In genomic region chr11:63565728-63566127, GRCh38 we compare ENCODE assay signal across 26 cellular contexts. TPM values are rescaled to one million over a fixed set of nuclear protein-coding genes. Genes with fewer than 3 reads are reported as not detected.
DNase-seq lines count a peak whose midpoint lies in the region; ATAC-seq and TF ChIP-seq lines count a peak whose summit lies in the region.
"Had no signal": no experiment of that assay in that cellular context is flagged by ENCODE, and none has a peak within 500 bp of the region (broad histone marks: within the 10 kb centered on the region; RNA-seq: fewer than 3 reads in every experiment).

No MANE protein-coding gene starts in this region.

- H3K9ac ChIP-seq in BLaER1 treated with 17β-estradiol and CSF1 and Interleukin-3, amounts not matched to agents 10 nM and 100 nM, result no peak overlapping the region
- H3K9ac ChIP-seq: neural progenitor cell had no signal

- H3K4me1 ChIP-seq in BLaER1 treated with 17β-estradiol and CSF1 and Interleukin-3, amounts not matched to agents 10 nM and 100 nM, result peaks cover 30 to 42% (median 35%) of the 10 kb centered on the region in 10 experiments
- peaks cover 0 to 5% of the 10 kb centered on the region in 2 donors for H3K4me1 ChIP-seq in lung (ENCODE audit: control insufficient read depth in 2 of 2, insufficient read depth in 2 of 2, low read length in 2 of 2)
- H3K4me1 ChIP-seq: neural progenitor cell had no signal

- TF ChIP-seq CTCF in epithelial cell of esophagus (IDR thresholded peaks at IDR 0.05; ENCODE audit: insufficient read depth, low read depth, low read length, missing control alignments), result no peak
- no peak for TF ChIP-seq CTCF in lung (IDR thresholded peaks at IDR 0.05; ENCODE audit: control extremely low read depth, extremely low read depth)

- no peaks in the 10 kb centered on the region for H3K27me3 ChIP-seq in BLaER1 treated with 17β-estradiol and CSF1 and Interleukin-3, amounts not matched to agents 10 nM and 100 nM
- H3K27me3 ChIP-seq in lung (ENCODE audit: control insufficient read depth, insufficient read depth), result no peaks in the 10 kb centered on the region
- H3K27me3 ChIP-seq: neural progenitor cell, SJSA1 had no signal

- no peak for ATAC-seq in lung (ENCODE audit: insufficient read depth, low FRiP score)
- ATAC-seq in GM19328 (IDR thresholded peaks at IDR 0.05; ENCODE audit: unreplicated experiment), result no peak
- ATAC-seq in HG02981 (IDR thresholded peaks at IDR 0.05; ENCODE audit: unreplicated experiment), result no peak
- ATAC-seq: psoas muscle, WTC11 had no signal

- no peaks in the 10 kb centered on the region for H3K9me3 ChIP-seq in BLaER1 treated with 17β-estradiol and CSF1 and Interleukin-3, amounts not matched to agents 10 nM and 100 nM (replicated peaks in 1 of 11)
- no peaks in the 10 kb centered on the region for H3K9me3 ChIP-seq in lung (ENCODE audit: control insufficient read depth in 2 of 2, insufficient read depth in 1 of 2, low read length in 1 of 2)
- H3K9me3 ChIP-seq: psoas muscle, SJSA1 had no signal

- H3K36me3 ChIP-seq in BLaER1 treated with 17β-estradiol and CSF1 and Interleukin-3, amounts not matched to agents 10 nM and 100 nM, result no peaks in the 10 kb centered on the region
- no peaks in the 10 kb centered on the region for H3K36me3 ChIP-seq in lung (ENCODE audit: control insufficient read depth in 2 of 2, insufficient read depth in 2 of 2, low read length in 2 of 2)
- H3K36me3 ChIP-seq: neural progenitor cell, SJSA1 had no signal

- DNase-seq in NCI-H2171 (lab: John Stamatoyannopoulos, UW), result peak; percentile 83
- DNase-seq in epithelial cell of esophagus (ENCODE audit: low read depth), result peak; percentile 89
- DNase-seq in lung (ENCODE audit: low spot score), result peak; percentile 16
- DNase-seq in AG20443 (ENCODE audit: low spot score), result no peak
- DNase-seq in NCI-H146 treated with DMSO at 0.1 percent for 48 hours (lab: John Stamatoyannopoulos, UW; ENCODE audit: unreplicated experiment), result no peak
- DNase-seq: activated naive CD4-positive, alpha-beta T cell treated with anti-CD3 and anti-CD28 coated beads, Interleukin-2, amount 10 ng/mL, durations not matched to agents 7 days and 5 days; activated T-cell treated with anti-CD3 and anti-CD28 coated beads, Interleukin-2, amount 50 U/mL, for 4 hours; hippocampal formation; midbrain; NCI-H1092 treated with DMSO at 0.1 percent for 48 hours; NCI-H69; psoas muscle; stimulated activated CD4-positive, alpha-beta T cell treated with anti-CD3 and anti-CD28 coated beads, Interleukin-4, amount 100 ng/mL, for 1 hour had no signal

- peak overlapping the region in 4 of 11 experiments; percentile 57 to 65 (median 59); a peak in 4 of 22 replicates for H3K4me2 ChIP-seq in BLaER1 treated with 17β-estradiol and CSF1 and Interleukin-3, amounts not matched to agents 10 nM and 100 nM
- H3K4me2 ChIP-seq: neural progenitor cell had no signal

- no peaks in the 10 kb centered on the region for H4K20me1 ChIP-seq in BLaER1 treated with 17β-estradiol and CSF1 and Interleukin-3, amounts not matched to agents 10 nM and 100 nM

- no peak overlapping the region for H3K4me3 ChIP-seq in BLaER1 treated with 17β-estradiol and CSF1 and Interleukin-3, amounts not matched to agents 10 nM and 100 nM
- H3K4me3 ChIP-seq in epithelial cell of esophagus (ENCODE audit: low read length) (no peak overlapping the region), lung (no peak overlapping the region)
- H3K4me3 ChIP-seq: neural progenitor cell, psoas muscle, SJSA1 had no signal

- 94 to 96% methylated on average over 4 of the region's 4 CpGs for WGBS in lung, 2 donors

- peak overlapping the region in 7 of 11 experiments; percentile 27 to 78 (median 66); a peak in 6 of 22 replicates for H3K27ac ChIP-seq in BLaER1 treated with 17β-estradiol and CSF1 and Interleukin-3, amounts not matched to agents 10 nM and 100 nM
- H3K27ac ChIP-seq in lung (ENCODE audit: low read depth in 1 of 2, low read length in 1 of 2), result peak overlapping the region in 1 of 2 donors; percentile 46
- H3K27ac ChIP-seq: neural progenitor cell, psoas muscle had no signal

RNA-seq across cellular contexts. Expression of gene PLAAT2, which starts 2.5 kb away (rescaled TPM):
- 1 to 10 TPM; 2.2 to 8.3 TPM for total RNA-seq in lung
- 10 to 100 TPM; 21.3 to 29.8 TPM for polyA plus RNA-seq in lung
- total RNA-seq: activated T-cell treated with anti-CD3 and anti-CD28 coated beads, Interleukin-2, amount 50 U/mL, for 4 hours; chondrocyte; Daoy; kidney epithelial cell; OCI-LY7; psoas muscle had no signal
- polyA plus RNA-seq: AG04450 had no signal

RNA-seq across cellular contexts. Expression of gene PLAAT4, which starts 29.1 kb away (rescaled TPM):
- 100 to 1,000 TPM in 1 of 2 donors, 10 to 100 TPM in 1; 49.7 to 133 TPM for total RNA-seq in lung
- 100 to 1,000 TPM; 163 to 336 TPM for polyA plus RNA-seq in lung

RNA-seq across cellular contexts. Expression of gene PLAAT3, which starts 48.5 kb away (rescaled TPM):
- 100 to 1,000 TPM in 1 of 2 donors, 10 to 100 TPM in 1; 12.7 to 124 TPM for total RNA-seq in lung
- 100 to 1,000 TPM in 1 of 2 donors, 10 to 100 TPM in 1; 55.5 to 232 TPM for polyA plus RNA-seq in lung

RNA-seq across cellular contexts. Expression of gene LGALS12, which starts 59.8 kb away (rescaled TPM):
- 1 to 10 TPM in 1 of 2 donors, under 1 TPM in 1; 0.43 to 1.3 TPM for total RNA-seq in lung
- under 1 TPM; 0.75 to 0.98 TPM for polyA plus RNA-seq in lung
- total RNA-seq: activated CD4-positive, alpha-beta memory T cell treated with anti-CD3 and anti-CD28 coated beads for 36 hours; activated T-cell treated with anti-CD3 and anti-CD28 coated beads, Interleukin-2, amount 50 U/mL, for 4 hours; astrocyte; chondrocyte; Daoy; kidney epithelial cell; OCI-LY7 had no signal
- polyA plus RNA-seq: AG04450 had no signal

Comparison
In these comparisons a context has a peak if more than half of its experiments do, and no peak if none do; other contexts are left out.
1. DNase-seq: peak in NCI-H2171 (single experiment), epithelial cell of esophagus (single experiment) and lung (single experiment); none in AG20443 (single experiment) and NCI-H146 treated with DMSO at 0.1 percent for 48 hours (single experiment).